In genomic region chr5:1641560-1642166, GRCh38 we compare ENCODE assay signal across 1 cellular context.
A peak's percentile ranks its signal among the peaks of the same experiment; 100 is the strongest.
TF ChIP-seq lines count a peak whose summit lies in the region.

No MANE protein-coding gene starts in this region.

TF ChIP-seq in K562, 482 proteins besides CTCF, POLR2A, EP300 and RAD21 (continued from another document and continues in another):
- TF ChIP-seq CTCFL (IDR thresholded peaks at IDR 0.05; ENCODE audit: borderline replicate concordance, insufficient read depth, low read depth, low read length, poor library complexity, severe bottlenecking) (peak; percentile 62), PTBP1 (IDR thresholded peaks at IDR 0.05; ENCODE audit: low read depth, low read length) (no peak), HDAC8 (tag; IDR thresholded peaks at IDR 0.05) (no peak), WHSC1 (IDR thresholded peaks at IDR 0.05; ENCODE audit: low read length) (no peak), GTF2B (IDR thresholded peaks at IDR 0.05; ENCODE audit: extremely low read depth, insufficient read length) (no peak), CC2D1A (IDR thresholded peaks at IDR 0.05) (0 out of 2 replicates have a peak, but pooled peaks have one; percentile 41), RBM25 (IDR thresholded peaks at IDR 0.05; ENCODE audit: low read depth, low read length, severe bottlenecking) (no peak), AFF1 (IDR thresholded peaks at IDR 0.05; ENCODE audit: low read depth in 1 of 2, partially characterized antibody in 2 of 2) (no peak), RCOR1 (IDR thresholded peaks at IDR 0.05; ENCODE audit: borderline replicate concordance in 1 of 2, low read depth in 2 of 2, low read length in 2 of 2) (peak in 1 of 2 experiments; percentile 43; a peak in 1 of 4 replicates), CXXC5 (CRISPR knock-in tag; IDR thresholded peaks at IDR 0.05) (peak; percentile 52; the same call in 1 of the 2 replicates), SMAD4 (CRISPR knock-in tag; conservative IDR thresholded peaks at IDR 0.05) (no peak), ZC3H4 (CRISPR knock-in tag; IDR thresholded peaks at IDR 0.05; ENCODE audit: borderline replicate concordance) (no peak), ARNT (IDR thresholded peaks at IDR 0.05) (0 out of 4 replicates have a peak, but pooled peaks of 1 of the 2 experiments have one; percentile 60), ELK3 (CRISPR knock-in tag; IDR thresholded peaks at IDR 0.05) (no peak), MNT (conservative IDR thresholded peaks at IDR 0.05) (peak; percentile 32 to 38; a peak in 1 of 4 replicates), CBX3 (IDR thresholded peaks at IDR 0.05; ENCODE audit: borderline replicate concordance in 1 of 2, low read length in 2 of 2) (0 out of 3 replicates have a peak, but pooled peaks of 1 of the 2 experiments have one; percentile 31), SRSF1 (IDR thresholded peaks at IDR 0.05; ENCODE audit: low read depth, low read length) (no peak), GATAD2A (IDR thresholded peaks at IDR 0.05) (no peak), BCOR (IDR thresholded peaks at IDR 0.05) (0 out of 2 replicates have a peak, but pooled peaks have one; percentile 35), ESRRA (IDR thresholded peaks at IDR 0.05; ENCODE audit: borderline replicate concordance, low read depth) (peak; percentile 47; the same call in 1 of the 2 replicates), MAFK (IDR thresholded peaks at IDR 0.05; ENCODE audit: low read length) (no peak), ATF6 (CRISPR knock-in tag; IDR thresholded peaks at IDR 0.05) (no peak), ZHX1 (conservative IDR thresholded peaks at IDR 0.05; ENCODE audit: low read length) (0 out of 2 replicates have a peak, but pooled peaks have one; percentile 56), TCFL5 (CRISPR knock-in tag; conservative IDR thresholded peaks at IDR 0.05) (no peak), ETV1 (tag; conservative IDR thresholded peaks at IDR 0.05; ENCODE audit: low read depth) (no peak), BHLHE40 (IDR thresholded peaks at IDR 0.05; ENCODE audit: low read length) (0 out of 2 replicates have a peak, but pooled peaks have one; percentile 24), KLF16 (IDR thresholded peaks at IDR 0.05) (peak; percentile 77), XRCC5 (IDR thresholded peaks at IDR 0.05; ENCODE audit: low read depth, low read length) (peak; percentile 86), ZBTB34 (CRISPR knock-in tag; IDR thresholded peaks at IDR 0.05) (no peak), YY1 (IDR thresholded peaks at IDR 0.05; ENCODE audit: borderline replicate concordance in 1 of 3, control insufficient read depth in 1 of 3, extremely low read depth in 1 of 3, insufficient read depth in 3 of 3, insufficient read length in 1 of 3, insufficient replicate concordance in 2 of 3, low read depth in 1 of 3, low read length in 2 of 3) (peak in 1 of 3 experiments; percentile 27), STAG1 (CRISPR knock-in tag; IDR thresholded peaks at IDR 0.05; ENCODE audit: borderline replicate concordance) (peak; percentile 68; the same call in 1 of the 2 replicates), RB1 (IDR thresholded peaks at IDR 0.05; ENCODE audit: low read depth) (0 out of 2 replicates have a peak, but pooled peaks have one; percentile 70), SRSF3 (IDR thresholded peaks at IDR 0.05; ENCODE audit: insufficient read depth, low read length) (no peak), ZNF384 (IDR thresholded peaks at IDR 0.05; ENCODE audit: low read depth, low read length) (0 out of 2 replicates have a peak, but pooled peaks have one; percentile 19), NBN (IDR thresholded peaks at IDR 0.05; ENCODE audit: low read depth) (peak; percentile 49; the same call in 1 of the 2 replicates), ATF7 (IDR thresholded peaks at IDR 0.05) (peak; percentile 18; the same call in 1 of the 2 replicates), MAZ (CRISPR knock-in tag; conservative IDR thresholded peaks at IDR 0.05 in 1 of 2, IDR thresholded peaks at IDR 0.05 in 1 of 2) (peak in 1 of 2 experiments; percentile 47; a peak in 1 of 4 replicates), LEF1 (IDR thresholded peaks at IDR 0.05) (peak; percentile 12; the same call in 1 of the 2 replicates), ETV6 (IDR thresholded peaks at IDR 0.05; ENCODE audit: borderline replicate concordance in 1 of 2, low read depth in 2 of 2, low read length in 1 of 2) (no peak), ETV6 (CRISPR knock-in tag; IDR thresholded peaks at IDR 0.05; ENCODE audit: borderline replicate concordance) (no peak), TEAD4 (IDR thresholded peaks at IDR 0.05; ENCODE audit: low read length) (peak; percentile 63), TEAD4 (CRISPR knock-in tag; IDR thresholded peaks at IDR 0.05; ENCODE audit: borderline replicate concordance) (no peak), SP1 (CRISPR knock-in tag; IDR thresholded peaks at IDR 0.05) (no peak), TEAD1 (CRISPR knock-in tag; IDR thresholded peaks at IDR 0.05) (peak; percentile 15 to 78; a peak in 1 of 4 replicates), SMC3 (conservative IDR thresholded peaks at IDR 0.05; ENCODE audit: insufficient read depth, low read depth, low read length) (peak; percentile 84), ZNF263 (CRISPR knock-in tag; IDR thresholded peaks at IDR 0.05; ENCODE audit: borderline replicate concordance) (peak; percentile 26; the same call in 1 of the 2 replicates), TBL1XR1 (IDR thresholded peaks at IDR 0.05; ENCODE audit: low read length in 2 of 2) (0 out of 4 replicates have a peak, but pooled peaks of 1 of the 2 experiments have one; percentile 47), POLR2G (IDR thresholded peaks at IDR 0.05; ENCODE audit: low read depth, low read length) (no peak), ZNF764 (CRISPR knock-in tag; IDR thresholded peaks at IDR 0.05; ENCODE audit: low read depth) (no peak), NR2C2 (CRISPR knock-in tag; IDR thresholded peaks at IDR 0.05) (no peak), NR2C2 (tag; IDR thresholded peaks at IDR 0.05) (no peak), HCFC1 (IDR thresholded peaks at IDR 0.05; ENCODE audit: low read depth, low read length) (peak; percentile 36; the same call in 1 of the 2 replicates), ATF1 (CRISPR knock-in tag; IDR thresholded peaks at IDR 0.05) (no peak), ATF1 (tag; IDR thresholded peaks at IDR 0.05) (0 out of 2 replicates have a peak, but pooled peaks have one; percentile 21)
